8 cellular contexts compared by ENCODE assay signal in the genomic region with DNA sequence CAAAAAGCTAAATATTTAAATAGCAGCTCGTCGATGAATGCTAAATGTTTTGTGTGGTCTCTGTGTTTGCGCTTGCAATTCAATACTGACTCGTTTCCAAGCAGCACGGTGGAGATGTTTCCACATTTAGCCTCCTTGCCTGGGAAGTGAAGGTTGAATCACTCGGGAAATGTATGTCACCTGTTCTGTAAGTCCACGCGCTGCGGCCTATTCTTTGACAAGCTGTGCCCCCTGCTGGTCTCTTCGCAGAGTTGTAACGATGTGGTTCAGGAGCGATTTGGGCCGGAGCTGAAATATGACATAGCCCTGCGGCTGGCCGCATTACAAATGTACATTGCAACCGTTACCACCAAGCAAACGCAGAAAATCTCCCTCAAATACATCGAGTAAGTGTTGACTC.
DNase-seq lines count a peak whose midpoint lies in the region; TF ChIP-seq lines count a peak whose summit lies in the region.

No MANE protein-coding gene starts in this region.

- H3K27ac ChIP-seq in cardiac muscle cell = no peak overlapping the region
- no peak overlapping the region for H3K27ac ChIP-seq in CD8-positive, alpha-beta memory T cell (ENCODE audit: low read depth, low read length)

- POLR2A ChIA-PET in CD8-positive, alpha-beta memory T cell (lab: Charles Lee) = no interaction called here

- no peaks in the 10 kb centered on the region for H3K4me1 ChIP-seq in cardiac muscle cell (ENCODE audit: low read depth)
- no peaks in the 10 kb centered on the region for H3K4me1 ChIP-seq in CD8-positive, alpha-beta memory T cell (ENCODE audit: insufficient read depth, low read length)

- H3K4me3 ChIP-seq in cardiac muscle cell = no peak overlapping the region
- H3K4me3 ChIP-seq in CD8-positive, alpha-beta memory T cell (ENCODE audit: low read length) = no peak overlapping the region

- peaks cover 5 to 15% of the 10 kb centered on the region in 2 donors for H3K27me3 Mint-ChIP-seq in CD8-positive, alpha-beta memory T cell

- H3K9me3 ChIP-seq in cardiac muscle cell (ENCODE audit: low read depth) = no peaks in the 10 kb centered on the region
- H3K9me3 ChIP-seq in CD8-positive, alpha-beta memory T cell (ENCODE audit: low read length) = no peaks in the 10 kb centered on the region

- TF ChIP-seq CTCF in cardiac muscle cell (IDR thresholded peaks at IDR 0.05; ENCODE audit: low read depth, low read length) = peak; percentile 55

- no peaks in the 10 kb centered on the region for H3K36me3 ChIP-seq in cardiac muscle cell
- H3K36me3 ChIP-seq in CD8-positive, alpha-beta memory T cell (ENCODE audit: insufficient read depth, low read length) = no peaks in the 10 kb centered on the region

- CTCF ChIA-PET in CD8-positive, alpha-beta memory T cell (lab: Charles Lee) = no interaction called here

- no peaks in the 10 kb centered on the region for H3K4me1 Mint-ChIP-seq in CD8-positive, alpha-beta memory T cell

- H3K4me3 Mint-ChIP-seq in CD8-positive, alpha-beta memory T cell = no peak overlapping the region

- no peak overlapping the region for H3K27ac Mint-ChIP-seq in CD8-positive, alpha-beta memory T cell

- H3K36me3 Mint-ChIP-seq in CD8-positive, alpha-beta memory T cell = no peaks in the 10 kb centered on the region

- intact Hi-C loops in cardiac septum (cut with DNase I) = loop anchor here (5.0 kb wide), 1 partner anchor 619 kb away; no protein-coding TSS in a partner anchor

- no peaks in the 10 kb centered on the region for H3K9me3 Mint-ChIP-seq in CD8-positive, alpha-beta memory T cell

- DNase-seq in cardiac muscle cell (ENCODE audit: low read depth in 1 of 2, low spot score in 1 of 2) (peak; percentile 79 to 80), cardiac septum (ENCODE audit: low spot score) (no peak), HuH-7 (ENCODE audit: low spot score) (peak; percentile 8), NOMO-1 (lab: John Stamatoyannopoulos, UW; ENCODE audit: unreplicated experiment in 2 of 2) (peak; percentile 71 to 85), amniotic epithelial cell (ENCODE audit: low read depth) (peak; percentile 80), iPS DF 4.7 (ENCODE audit: extremely low read depth, low spot score) (peak; percentile 9)
- peak; percentile 1 for DNase-seq in stimulated activated CD4-positive, alpha-beta T cell treated with anti-CD3 and anti-CD28 coated beads, Interleukin-12 subunit alpha, Interleukin-12 subunit beta, amount 100 ng/mL, for 4 hours
- DNase-seq in CD8-positive, alpha-beta memory T cell = no peak

- H3K27me3 ChIP-seq in cardiac muscle cell = no peaks in the 10 kb centered on the region
- no peaks in the 10 kb centered on the region for H3K27me3 ChIP-seq in CD8-positive, alpha-beta memory T cell (ENCODE audit: insufficient read depth, low read length, poor library complexity, severe bottlenecking)

Comparison
In these comparisons a context has a peak if more than half of its experiments do, and no peak if none do; other contexts are left out.
1. DNase-seq: peak in cardiac muscle cell (2 of 2), HuH-7 (single experiment), NOMO-1 (2 of 2), amniotic epithelial cell (single experiment), iPS DF 4.7 (single experiment) and stimulated activated CD4-positive, alpha-beta T cell treated with anti-CD3 and anti-CD28 coated beads, Interleukin-12 subunit alpha, Interleukin-12 subunit beta, amount 100 ng/mL, for 4 hours (single experiment); none in cardiac septum (single experiment) and CD8-positive, alpha-beta memory T cell (0 of 5).